In the genomic region with DNA sequence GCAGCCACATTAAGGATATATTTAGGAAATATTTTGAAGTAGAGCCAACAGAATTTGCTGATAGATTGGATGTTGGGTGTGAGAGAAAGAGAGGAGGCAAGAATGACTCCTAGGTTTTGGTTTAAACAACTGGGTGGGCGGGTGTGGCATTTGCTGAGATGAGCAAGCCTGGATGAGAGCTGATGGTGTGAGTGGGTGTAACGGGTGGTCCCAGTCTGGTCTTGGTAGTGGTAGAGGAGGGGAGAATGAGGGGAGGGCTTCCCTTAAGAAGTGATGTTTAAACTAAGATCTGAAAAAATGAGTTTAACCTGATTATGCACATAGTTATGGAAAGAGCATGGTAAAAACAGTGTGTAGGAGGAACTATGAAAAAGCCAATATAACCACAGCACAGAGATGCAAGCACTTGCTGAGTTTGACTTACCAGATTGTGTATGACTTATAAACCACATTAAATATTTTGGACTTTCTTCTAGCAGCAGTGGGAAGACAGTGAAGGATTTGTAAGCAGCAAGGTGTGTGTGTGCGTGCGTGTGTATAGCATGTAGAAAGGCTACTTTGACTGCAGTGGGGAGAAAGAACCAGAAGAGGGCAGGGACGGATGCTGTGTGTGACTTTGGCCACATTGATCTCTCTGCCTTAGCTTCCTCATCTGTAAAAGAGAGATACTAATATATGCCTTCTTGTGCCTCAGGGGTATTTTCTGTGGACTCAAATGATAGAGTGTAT, we compare ENCODE assay signal across 8 cellular contexts.
DNase-seq lines count a peak whose midpoint lies in the region; ATAC-seq, FAIRE-seq and TF ChIP-seq lines count a peak whose summit lies in the region.

No MANE protein-coding gene starts in this region.

- intact Hi-C loops in heart left ventricle (cut with DNase I) = no loop called here
- intact Hi-C loops in Right ventricle myocardium inferior (cut with DNase I) = loop anchor here (1.0 kb wide), 1 partner anchor 244 kb away; no protein-coding TSS in a partner anchor
- intact Hi-C loops in thyroid gland (cut with DNase I) = no loop called here

- TF ChIP-seq POLR2A in heart left ventricle (IDR thresholded peaks at IDR 0.05) (no peak), thyroid gland (IDR thresholded peaks at IDR 0.05) (no peak), suprapubic skin (IDR thresholded peaks at IDR 0.05) (no peak)

- DNase-seq in heart left ventricle = no peak
- no peak for DNase-seq in Right ventricle myocardium inferior (ENCODE audit: missing footprints)
- DNase-seq in NCI-H748 (lab: John Stamatoyannopoulos, UW; ENCODE audit: unreplicated experiment) = peak; percentile 34
- peak; percentile 30 for DNase-seq in bronchial epithelial cell (ENCODE audit: low read depth)
- peak; percentile 48 for DNase-seq in stimulated activated CD8-positive, alpha-beta memory T cell treated with anti-CD3 and anti-CD28 coated beads, Interleukin-4, amount 100 ng/mL, for 48 hours
- no peak for DNase-seq in thyroid gland
- DNase-seq in suprapubic skin (ENCODE audit: low spot score in 2 of 2) = no peak
- no peak for DNase-seq in frontal cortex (ENCODE audit: low spot score in 2 of 2)

- H3K36me3 ChIP-seq in heart left ventricle (no peaks in the 10 kb centered on the region), bronchial epithelial cell (ENCODE audit: control insufficient read depth, insufficient read depth, low read length) (no peaks in the 10 kb centered on the region), thyroid gland (no peaks in the 10 kb centered on the region), suprapubic skin (no peaks in the 10 kb centered on the region)

- WGBS in heart left ventricle, 4 donors = 56 to 61% (median 57%) methylated on average over 5 of the region's 5 CpGs
- whole genome bisulfite sequencing in thyroid gland, 2 donors = 55 to 62% methylated on average over 5 of the region's 5 CpGs
- WGBS in suprapubic skin = 39% methylated on average over 5 of the region's 5 CpGs

- peak in 7 of 12 donors; percentile 12 to 31 (median 22) for TF ChIP-seq CTCF in heart left ventricle (IDR thresholded peaks at IDR 0.05)
- peak; percentile 40 for TF ChIP-seq CTCF in bronchial epithelial cell (IDR thresholded peaks at IDR 0.05; ENCODE audit: insufficient read depth, low read length, severe bottlenecking)
- peak in 1 of 6 experiments; percentile 8 for TF ChIP-seq CTCF in thyroid gland (IDR thresholded peaks at IDR 0.05)
- TF ChIP-seq CTCF in suprapubic skin (IDR thresholded peaks at IDR 0.05) = peak in 1 of 2 donors; percentile 26

- TF ChIP-seq EP300 in suprapubic skin (IDR thresholded peaks at IDR 0.05) = no peak

- ATAC-seq in heart left ventricle = peak in 3 of 4 donors; percentile 34 to 61 (median 59)
- ATAC-seq in Right ventricle myocardium inferior = no peak

- H3K4me3 ChIP-seq in heart left ventricle (no peak overlapping the region), bronchial epithelial cell (ENCODE audit: low read depth, low read length) (no peak overlapping the region), thyroid gland (replicated peaks in 1 of 3) (no peak overlapping the region), suprapubic skin (no peak overlapping the region)

- H3K4me1 ChIP-seq in heart left ventricle (no peaks in the 10 kb centered on the region), thyroid gland (no peaks in the 10 kb centered on the region), suprapubic skin (no peaks in the 10 kb centered on the region)

- FAIRE-seq in bronchial epithelial cell (lab: Jason Lieb, UNC) = no peak
- FAIRE-seq in frontal cortex (lab: Jason Lieb, UNC) = no peak

- H3K9me3 ChIP-seq in heart left ventricle = peaks cover 0 to 4% (median 0%) of the 10 kb centered on the region in 12 donors
- H3K9me3 ChIP-seq in thyroid gland = no peaks in the 10 kb centered on the region
- H3K9me3 ChIP-seq in suprapubic skin = no peaks in the 10 kb centered on the region

- H3K27me3 ChIP-seq in heart left ventricle = no peaks in the 10 kb centered on the region
- H3K27me3 ChIP-seq in bronchial epithelial cell (ENCODE audit: control insufficient read depth, insufficient read depth, low read length) = no peaks in the 10 kb centered on the region
- no peaks in the 10 kb centered on the region for H3K27me3 ChIP-seq in thyroid gland
- no peaks in the 10 kb centered on the region for H3K27me3 ChIP-seq in suprapubic skin

- H3K27ac ChIP-seq in heart left ventricle (no peak overlapping the region), thyroid gland (no peak overlapping the region), suprapubic skin (no peak overlapping the region)

Comparison
In these comparisons a context has a peak if more than half of its experiments do, and no peak if none do; other contexts are left out.
1. DNase-seq: peak in NCI-H748 (single experiment), bronchial epithelial cell (single experiment) and stimulated activated CD8-positive, alpha-beta memory T cell treated with anti-CD3 and anti-CD28 coated beads, Interleukin-4, amount 100 ng/mL, for 48 hours (single experiment); none in heart left ventricle (0 of 5), Right ventricle myocardium inferior (single experiment), thyroid gland (0 of 2), suprapubic skin (0 of 2) and frontal cortex (0 of 2).